In the genomic region with DNA sequence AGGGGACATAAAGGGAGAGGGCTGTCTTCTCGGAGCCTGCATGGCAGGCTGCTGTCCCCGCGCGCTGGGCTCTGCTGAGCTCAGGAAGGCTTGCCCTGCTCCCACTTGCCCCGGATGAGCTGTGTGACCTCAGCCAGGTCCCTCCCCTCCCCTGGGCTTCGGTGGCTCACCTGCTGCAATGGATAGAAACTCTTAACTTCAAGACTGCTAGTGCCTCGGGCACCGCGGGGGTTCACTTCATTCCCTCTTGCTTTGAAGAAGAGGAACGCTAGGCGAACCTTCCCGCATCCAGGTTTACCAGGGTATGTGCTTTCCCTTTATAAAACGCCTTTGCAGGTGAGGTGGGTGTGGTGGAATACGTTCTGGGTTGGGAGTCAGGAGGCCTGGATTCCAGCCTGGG, we compare ENCODE assay signal across 20 cellular contexts.
DNase-seq lines count a peak whose midpoint lies in the region; ATAC-seq, FAIRE-seq and TF ChIP-seq lines count a peak whose summit lies in the region.
"Had no signal": no experiment of that assay in that cellular context is flagged by ENCODE, and none has a peak within 500 bp of the region (broad histone marks: within the 10 kb centered on the region; RNA-seq: fewer than 3 reads in every experiment).

No MANE protein-coding gene starts in this region.

- H3K4me1 Mint-ChIP-seq in activated CD8-positive, alpha-beta memory T cell treated with anti-CD3 and anti-CD28 coated beads, Interleukin-2, amount 10 ng/mL, durations not matched to agents 7 days and 5 days: no peaks in the 10 kb centered on the region
- H3K4me1 Mint-ChIP-seq: CD14-positive monocyte had no signal

- WGBS in spleen, 5 donors: 76 to 85% (median 84%) methylated on average over 9 to 14 of the region's 14 CpGs

- CTCF ChIA-PET in activated CD8-positive, alpha-beta memory T cell treated with anti-CD3 and anti-CD28 coated beads, Interleukin-2, amount 10 ng/mL, durations not matched to agents 7 days and 5 days (lab: Charles Lee): no interaction called here

- no peaks in the 10 kb centered on the region for H3K27me3 Mint-ChIP-seq in activated CD8-positive, alpha-beta memory T cell treated with anti-CD3 and anti-CD28 coated beads, Interleukin-2, amount 10 ng/mL, durations not matched to agents 7 days and 5 days

- TF ChIP-seq POLR2A in spleen (IDR thresholded peaks at IDR 0.05): no peak

- H3K4me1 ChIP-seq in kidney (ENCODE audit: control insufficient read depth in 1 of 2, insufficient read depth in 1 of 2, low read depth in 1 of 2, low read length in 2 of 2): no peaks in the 10 kb centered on the region
- H3K4me1 ChIP-seq in spleen: no peaks in the 10 kb centered on the region

- no peak overlapping the region for H3K27ac Mint-ChIP-seq in activated CD8-positive, alpha-beta memory T cell treated with anti-CD3 and anti-CD28 coated beads, Interleukin-2, amount 10 ng/mL, durations not matched to agents 7 days and 5 days
- H3K27ac Mint-ChIP-seq: CD14-positive monocyte; CD8-positive, alpha-beta T cell; HFFc6 had no signal

- no peak for TF ChIP-seq CTCF in coronary artery (IDR thresholded peaks at IDR 0.05)
- TF ChIP-seq CTCF in kidney (IDR thresholded peaks at IDR 0.05; ENCODE audit: borderline replicate concordance, extremely low read depth, insufficient read depth): no peak
- no peak for TF ChIP-seq CTCF in spleen (IDR thresholded peaks at IDR 0.05 in 8 of 11, conservative IDR thresholded peaks at IDR 0.05 in 3 of 11)

- no peak for FAIRE-seq in kidney (lab: Jason Lieb, UNC)
- FAIRE-seq: D721Med, GM18507 had no signal

- no peaks in the 10 kb centered on the region for H3K9me3 ChIP-seq in kidney (ENCODE audit: control insufficient read depth in 1 of 2, low read length in 2 of 2)
- H3K9me3 ChIP-seq in spleen: peaks cover 0 to 4% (median under 1%) of the 10 kb centered on the region in 8 donors

- no peak overlapping the region for H3K4me3 ChIP-seq in coronary artery
- H3K4me3 ChIP-seq in kidney (ENCODE audit: low read length in 2 of 2): no peak overlapping the region
- no peak overlapping the region for H3K4me3 ChIP-seq in spleen

- intact Hi-C loops in kidney (cut with DNase I): no loop called here
- intact Hi-C loops in spleen (cut with DNase I; ENCODE audit: low total_unique reads): no loop called here

- no peak for ATAC-seq in activated CD4-positive, CD25-positive, alpha-beta regulatory T cell treated with anti-CD3 and anti-CD28 coated beads, Interleukin-2, amount 50 U/mL, for 24 hours
- ATAC-seq in activated CD8-positive, alpha-beta memory T cell treated with anti-CD3 and anti-CD28 coated beads, Interleukin-2, amount 10 ng/mL, durations not matched to agents 7 days and 5 days: no peak
- ATAC-seq in HG03439 (IDR thresholded peaks at IDR 0.05; ENCODE audit: unreplicated experiment): no peak
- ATAC-seq: CD8-positive, alpha-beta T cell had no signal

- no peaks in the 10 kb centered on the region for H3K36me3 ChIP-seq in kidney (ENCODE audit: control insufficient read depth in 1 of 2, insufficient read depth in 2 of 2, low read length in 2 of 2)
- no peaks in the 10 kb centered on the region for H3K36me3 ChIP-seq in spleen

- no peak overlapping the region for H3K27ac ChIP-seq in coronary artery
- no peak overlapping the region for H3K27ac ChIP-seq in kidney (ENCODE audit: low read depth in 2 of 2, low read length in 2 of 2)
- no peak overlapping the region for H3K27ac ChIP-seq in spleen
- H3K27ac ChIP-seq: 22Rv1 had no signal

- H3K9me3 Mint-ChIP-seq in activated CD8-positive, alpha-beta memory T cell treated with anti-CD3 and anti-CD28 coated beads, Interleukin-2, amount 10 ng/mL, durations not matched to agents 7 days and 5 days (ENCODE audit: low read depth): no peaks in the 10 kb centered on the region
- H3K9me3 Mint-ChIP-seq: CD8-positive, alpha-beta T cell had no signal

- no peak overlapping the region for H3K9ac ChIP-seq in kidney (ENCODE audit: low read length in 2 of 2)

- no peaks in the 10 kb centered on the region for H3K36me3 Mint-ChIP-seq in activated CD8-positive, alpha-beta memory T cell treated with anti-CD3 and anti-CD28 coated beads, Interleukin-2, amount 10 ng/mL, durations not matched to agents 7 days and 5 days
- H3K36me3 Mint-ChIP-seq: CD14-positive monocyte; CD8-positive, alpha-beta T cell had no signal

- H3K27me3 ChIP-seq in spleen (replicated peaks in 1 of 7): peaks cover 0 to 7% (median 0%) of the 10 kb centered on the region in 7 donors

- no peak overlapping the region for H3K4me3 Mint-ChIP-seq in activated CD8-positive, alpha-beta memory T cell treated with anti-CD3 and anti-CD28 coated beads, Interleukin-2, amount 10 ng/mL, durations not matched to agents 7 days and 5 days
- H3K4me3 Mint-ChIP-seq: CD14-positive monocyte; CD8-positive, alpha-beta T cell; HFFc6 had no signal

- peak; percentile 19 for DNase-seq in activated CD4-positive, CD25-positive, alpha-beta regulatory T cell treated with anti-CD3 and anti-CD28 coated beads, Interleukin-2, amount 50 U/mL, for 72 hours
- DNase-seq in coronary artery (ENCODE audit: low spot score) (peak; percentile 61), kidney (peak; percentile 27), spleen (peak; percentile 45), NCI-H774 (lab: John Stamatoyannopoulos, UW) (no peak)
- DNase-seq in activated CD8-positive, alpha-beta memory T cell treated with anti-CD3 and anti-CD28 coated beads, Interleukin-2, amount 10 ng/mL, durations not matched to agents 7 days and 5 days: no peak
- DNase-seq: CD8-positive, alpha-beta T cell; COR-L47; DMS153; DND-41; GF-D8; GOT3; HCEC 1CT; HFFc6 had no signal

Comparison
In these comparisons a context has a peak if more than half of its experiments do, and no peak if none do; other contexts are left out.
1. DNase-seq: peak in activated CD4-positive, CD25-positive, alpha-beta regulatory T cell treated with anti-CD3 and anti-CD28 coated beads, Interleukin-2, amount 50 U/mL, for 72 hours (single experiment), coronary artery (single experiment), kidney (single experiment) and spleen (single experiment); none in NCI-H774 (single experiment) and activated CD8-positive, alpha-beta memory T cell treated with anti-CD3 and anti-CD28 coated beads, Interleukin-2, amount 10 ng/mL, durations not matched to agents 7 days and 5 days (single experiment).